ENCODE assay signal across 15 cellular contexts in genomic region chr22:43289551-43289963, GRCh38. TPM values are rescaled to one million over a fixed set of nuclear protein-coding genes. Genes with fewer than 3 reads are reported as not detected.
DNase-seq lines count a peak whose midpoint lies in the region; ATAC-seq and TF ChIP-seq lines count a peak whose summit lies in the region.
"Had no signal": no experiment of that assay in that cellular context is flagged by ENCODE, and none has a peak within 500 bp of the region (broad histone marks: within the 10 kb centered on the region; RNA-seq: fewer than 3 reads in every experiment).

No MANE protein-coding gene starts in this region.

- no peaks in the 10 kb centered on the region for H3K79me2 ChIP-seq in OCI-LY3 (ENCODE audit: low read length)

- H4K20me1 ChIP-seq in BLaER1 (no peaks in the 10 kb centered on the region), OCI-LY3 (ENCODE audit: insufficient read depth, low read length) (no peaks in the 10 kb centered on the region)

- CTCF ChIA-PET in CD4-positive, alpha-beta memory T cell (lab: Charles Lee; ENCODE audit: partially characterized antibody), result interaction anchor here (1.3 kb wide), 1 partner anchor 14 kb away, joined by 3 read pairs; no protein-coding TSS in a partner anchor

- H3K27ac ChIP-seq in BLaER1 (no peak overlapping the region), OCI-LY3 (ENCODE audit: low read length) (no peak overlapping the region), rectal smooth muscle tissue (ENCODE audit: low read depth, low read length) (no peak overlapping the region)
- no peak overlapping the region for H3K27ac ChIP-seq in CD4-positive, alpha-beta memory T cell (ENCODE audit: low read depth, low read length)
- H3K27ac ChIP-seq: RWPE1, VCaP had no signal

- no peak overlapping the region for H3K27ac Mint-ChIP-seq in CD4-positive, alpha-beta memory T cell
- H3K27ac Mint-ChIP-seq: activated T-cell treated with anti-CD3 and anti-CD28 coated beads, Interleukin-2, amount 50 U/mL, for 72 hours; CD8-positive, alpha-beta T cell; IgD-negative memory B cell; type B pancreatic cell had no signal

- DNase-seq in foreskin fibroblast (peak in 1 of 2 donors; percentile 28), DMS53 treated with DMSO at 0.1 percent for 48 hours (lab: John Stamatoyannopoulos, UW; ENCODE audit: unreplicated experiment) (no peak)
- DNase-seq in CD4-positive, alpha-beta memory T cell, result no peak
- DNase-seq in activated naive CD4-positive, alpha-beta T cell treated with anti-CD3 and anti-CD28 coated beads, Interleukin-2, amount 50 U/mL, for 16 hours, result no peak
- DNase-seq: activated T-cell treated with anti-CD3 and anti-CD28 coated beads, Interleukin-2, amount 50 U/mL, for 72 hours; CD8-positive, alpha-beta T cell had no signal

- POLR2A ChIA-PET in CD4-positive, alpha-beta memory T cell (lab: Charles Lee; ENCODE audit: partially characterized antibody), result no interaction called here

- TF ChIP-seq CTCF in OCI-LY3 (IDR thresholded peaks at IDR 0.05; ENCODE audit: low read depth, low read length) (no peak), foreskin fibroblast (IDR thresholded peaks at IDR 0.05; ENCODE audit: low read depth, low read length) (no peak)

- no peaks in the 10 kb centered on the region for H3K27me3 Mint-ChIP-seq in CD4-positive, alpha-beta memory T cell

- no peaks in the 10 kb centered on the region for H3K36me3 ChIP-seq in BLaER1
- H3K36me3 ChIP-seq in OCI-LY3 (replicated peaks; ENCODE audit: low read depth, low read length), result no peaks in the 10 kb centered on the region
- H3K36me3 ChIP-seq in rectal smooth muscle tissue (ENCODE audit: control insufficient read depth, insufficient read depth, low read length), result no peaks in the 10 kb centered on the region
- H3K36me3 ChIP-seq in CD4-positive, alpha-beta memory T cell (ENCODE audit: insufficient read depth, low read length), result no peaks in the 10 kb centered on the region

- H3K9me3 ChIP-seq in BLaER1, result no peaks in the 10 kb centered on the region
- H3K9me3 ChIP-seq in OCI-LY3 (ENCODE audit: insufficient read depth, low read length), result no peaks in the 10 kb centered on the region
- no peaks in the 10 kb centered on the region for H3K9me3 ChIP-seq in CD4-positive, alpha-beta memory T cell (ENCODE audit: control insufficient read depth in 1 of 2, low read length in 2 of 2)

- H2AFZ ChIP-seq in OCI-LY3 (ENCODE audit: low read depth, low read length), result peak overlapping the region; percentile 64

- peaks cover 0 to 3% (median 0%) of the 10 kb centered on the region in 4 donors for H3K4me1 Mint-ChIP-seq in CD4-positive, alpha-beta memory T cell

- H3K27me3 ChIP-seq in BLaER1 (no peaks in the 10 kb centered on the region), OCI-LY3 (ENCODE audit: low read depth, low read length) (peaks cover 8% of the 10 kb centered on the region; the same call in 1 of the 2 replicates), rectal smooth muscle tissue (ENCODE audit: control insufficient read depth, insufficient read depth, low read length) (no peaks in the 10 kb centered on the region)
- no peaks in the 10 kb centered on the region for H3K27me3 ChIP-seq in CD4-positive, alpha-beta memory T cell (ENCODE audit: insufficient read depth, low read length)

- H3K9ac ChIP-seq in BLaER1, result peak overlapping the region; percentile 49
- H3K9ac ChIP-seq in OCI-LY3 (ENCODE audit: low read length), result no peak overlapping the region
- no peak overlapping the region for H3K9ac ChIP-seq in rectal smooth muscle tissue (ENCODE audit: low read length)

- H3K4me3 Mint-ChIP-seq in CD4-positive, alpha-beta memory T cell, result peak overlapping the region in 1 of 8 donors; percentile 1
- H3K4me3 Mint-ChIP-seq: activated T-cell treated with anti-CD3 and anti-CD28 coated beads, Interleukin-2, amount 50 U/mL, for 72 hours; CD8-positive, alpha-beta T cell; type B pancreatic cell had no signal

- H3K4me1 ChIP-seq in BLaER1, result peaks cover 47% of the 10 kb centered on the region
- no peaks in the 10 kb centered on the region for H3K4me1 ChIP-seq in OCI-LY3 (ENCODE audit: low read length)
- H3K4me1 ChIP-seq in rectal smooth muscle tissue (ENCODE audit: control insufficient read depth, insufficient read depth, low read length), result peaks cover 3% of the 10 kb centered on the region
- peaks cover 5% of the 10 kb centered on the region for H3K4me1 ChIP-seq in CD4-positive, alpha-beta memory T cell (ENCODE audit: insufficient read depth, low read length)

- intact Hi-C loops in CD4-positive, alpha-beta memory T cell (cut with micrococcal nuclease), result no loop called here

- ATAC-seq in GM21576 (IDR thresholded peaks at IDR 0.05; ENCODE audit: unreplicated experiment), result no peak

- H3K4me2 ChIP-seq in BLaER1 (peak overlapping the region; percentile 61), OCI-LY3 (ENCODE audit: low read length) (peak overlapping the region; percentile 34)

- no peak overlapping the region for H3K4me3 ChIP-seq in BLaER1
- H3K4me3 ChIP-seq in OCI-LY3 (ENCODE audit: low read length), result no peak overlapping the region
- peak overlapping the region; percentile 17 to 36 for H3K4me3 ChIP-seq in foreskin fibroblast (ENCODE audit: low read depth in 1 of 2, low read length in 2 of 2)
- peak overlapping the region; percentile 11 for H3K4me3 ChIP-seq in rectal smooth muscle tissue (ENCODE audit: low read length)
- H3K4me3 ChIP-seq in CD4-positive, alpha-beta memory T cell (ENCODE audit: low read length in 2 of 2), result no peak overlapping the region

- H3K36me3 Mint-ChIP-seq in CD4-positive, alpha-beta memory T cell, result no peaks in the 10 kb centered on the region
- H3K36me3 Mint-ChIP-seq: CD8-positive, alpha-beta T cell; IgD-negative memory B cell; type B pancreatic cell had no signal

- H3K9me3 Mint-ChIP-seq in CD4-positive, alpha-beta memory T cell, result no peaks in the 10 kb centered on the region
- H3K9me3 Mint-ChIP-seq: activated T-cell treated with anti-CD3 and anti-CD28 coated beads, Interleukin-2, amount 50 U/mL, for 72 hours; CD8-positive, alpha-beta T cell; IgD-negative memory B cell; type B pancreatic cell had no signal

RNA-seq across cellular contexts. Expression of gene SCUBE1, which starts 53.6 kb away (rescaled TPM):
- total RNA-seq in CD4-positive, alpha-beta memory T cell, result not detected
- polyA plus RNA-seq in CD4-positive, alpha-beta memory T cell, result not detected
- total RNA-seq: CD8-positive, alpha-beta T cell; myocyte had no signal
- polyA plus RNA-seq: IgD-negative memory B cell had no signal

Comparison
In these comparisons a context has a peak if more than half of its experiments do, and no peak if none do; other contexts are left out.
1. H3K4me3 ChIP-seq: peak in foreskin fibroblast (2 of 2) and rectal smooth muscle tissue (single experiment); none in BLaER1 (single experiment), OCI-LY3 (single experiment) and CD4-positive, alpha-beta memory T cell (0 of 2).